In the genomic region with DNA sequence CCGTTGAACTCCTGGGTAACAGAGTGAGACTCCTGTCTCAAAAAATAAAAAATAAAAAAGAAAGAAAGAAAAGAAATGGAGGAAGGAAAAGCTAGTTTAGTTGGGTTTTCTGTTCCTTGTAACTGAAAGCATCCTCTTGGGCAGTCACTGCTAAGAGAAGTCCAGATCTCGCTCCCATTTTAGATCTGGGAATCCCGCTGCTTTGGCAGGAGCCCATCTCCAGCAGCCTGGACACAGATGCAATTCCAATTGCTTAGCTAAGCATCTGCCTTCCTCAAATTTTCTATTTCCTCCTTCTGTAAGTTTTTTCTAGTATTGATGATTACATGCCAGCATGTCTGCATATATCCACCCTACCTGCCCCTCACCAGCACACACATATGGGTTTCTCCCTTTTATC, we compare ENCODE assay signal across 15 cellular contexts. TPM values are rescaled to one million over a fixed set of nuclear protein-coding genes. Genes with fewer than 3 reads are reported as not detected.
DNase-seq lines count a peak whose midpoint lies in the region; TF ChIP-seq lines count a peak whose summit lies in the region.
"Had no signal": no experiment of that assay in that cellular context is flagged by ENCODE, and none has a peak within 500 bp of the region (broad histone marks: within the 10 kb centered on the region; RNA-seq: fewer than 3 reads in every experiment).

No MANE protein-coding gene starts in this region.

- TF ChIP-seq POLR2A in esophagus muscularis mucosa (IDR thresholded peaks at IDR 0.05; ENCODE audit: low read depth), result no peak

- peaks cover 61% of the 10 kb centered on the region for H3K36me3 Mint-ChIP-seq in brain
- no peaks in the 10 kb centered on the region for H3K36me3 Mint-ChIP-seq in glutamatergic neuron (ENCODE audit: unreplicated experiment)
- no peaks in the 10 kb centered on the region for H3K36me3 Mint-ChIP-seq in activated T-cell treated with anti-CD3 and anti-CD28 coated beads, Interleukin-2, amount 50 U/mL, for 24 hours (ENCODE audit: low read depth)
- H3K36me3 Mint-ChIP-seq: CD4-positive, alpha-beta memory T cell had no signal

- peaks cover 3% of the 10 kb centered on the region for H3K27me3 Mint-ChIP-seq in brain
- H3K27me3 Mint-ChIP-seq in glutamatergic neuron (ENCODE audit: unreplicated experiment), result peaks cover 3% of the 10 kb centered on the region
- H3K27me3 Mint-ChIP-seq in activated T-cell treated with anti-CD3 and anti-CD28 coated beads, Interleukin-2, amount 50 U/mL, for 24 hours, result no peaks in the 10 kb centered on the region
- H3K27me3 Mint-ChIP-seq: CD4-positive, alpha-beta memory T cell had no signal

- H3K27ac Mint-ChIP-seq in brain, result peak overlapping the region in 4 of 5 experiments; percentile 1 to 48 (median 9)
- peak overlapping the region; percentile 2 for H3K27ac Mint-ChIP-seq in glutamatergic neuron (ENCODE audit: unreplicated experiment)
- H3K27ac Mint-ChIP-seq in activated T-cell treated with anti-CD3 and anti-CD28 coated beads, Interleukin-2, amount 50 U/mL, for 24 hours, result no peak overlapping the region
- H3K27ac Mint-ChIP-seq: CD4-positive, alpha-beta memory T cell had no signal

- no peak overlapping the region for H3K27ac ChIP-seq in esophagus muscularis mucosa (replicated peaks in 1 of 4)
- no peak overlapping the region for H3K27ac ChIP-seq in effector memory CD4-positive, alpha-beta T cell (ENCODE audit: insufficient read depth, low read length, poor library complexity, severe bottlenecking)
- H3K27ac ChIP-seq: A549, C4-2B, HL-60 had no signal

- H3K9me3 Mint-ChIP-seq in brain (no peaks in the 10 kb centered on the region), glutamatergic neuron (ENCODE audit: unreplicated experiment) (peaks cover 3% of the 10 kb centered on the region)
- no peaks in the 10 kb centered on the region for H3K9me3 Mint-ChIP-seq in activated T-cell treated with anti-CD3 and anti-CD28 coated beads, Interleukin-2, amount 50 U/mL, for 24 hours
- H3K9me3 Mint-ChIP-seq: CD4-positive, alpha-beta memory T cell had no signal

- intact Hi-C loops in esophagus muscularis mucosa (cut with DNase I), result no loop called here

- no peak overlapping the region for H3K4me3 Mint-ChIP-seq in brain
- no peak overlapping the region for H3K4me3 Mint-ChIP-seq in glutamatergic neuron (ENCODE audit: unreplicated experiment)
- H3K4me3 Mint-ChIP-seq in activated T-cell treated with anti-CD3 and anti-CD28 coated beads, Interleukin-2, amount 50 U/mL, for 24 hours, result no peak overlapping the region

- no peak overlapping the region for H3K4me3 ChIP-seq in esophagus muscularis mucosa
- no peak overlapping the region for H3K4me3 ChIP-seq in effector memory CD4-positive, alpha-beta T cell (ENCODE audit: insufficient read depth, low read depth, low read length, poor library complexity, severe bottlenecking)
- H3K4me3 ChIP-seq: A549, HAP-1 had no signal

- WGBS in esophagus muscularis mucosa, result 80% methylated on average over 3 of the region's 3 CpGs

- no peaks in the 10 kb centered on the region for H3K27me3 ChIP-seq in esophagus muscularis mucosa
- no peaks in the 10 kb centered on the region for H3K27me3 ChIP-seq in effector memory CD4-positive, alpha-beta T cell (replicated peaks; ENCODE audit: control insufficient read depth, insufficient read depth, low read length, poor library complexity, severe bottlenecking)
- H3K27me3 ChIP-seq: BE2C had no signal

- TF ChIP-seq EP300 in esophagus muscularis mucosa (IDR thresholded peaks at IDR 0.05), result no peak

- peaks cover 24 to 68% (median 52%) of the 10 kb centered on the region in 4 donors for H3K36me3 ChIP-seq in esophagus muscularis mucosa
- H3K36me3 ChIP-seq in effector memory CD4-positive, alpha-beta T cell (ENCODE audit: control insufficient read depth, insufficient read depth, low read length), result no peaks in the 10 kb centered on the region
- H3K36me3 ChIP-seq: BE2C had no signal

- DNase-seq in GM03348 (ENCODE audit: low spot score) (peak; percentile 23), glutamatergic neuron (no peak), mesenteric fat pad (ENCODE audit: low spot score) (peak; percentile 47), SHP77 treated with DMSO at 0.1 percent for 48 hours (lab: John Stamatoyannopoulos, UW) (no peak), esophagus muscularis mucosa (ENCODE audit: extremely low spot score) (no peak)
- DNase-seq in activated T-cell treated with anti-CD3 and anti-CD28 coated beads, Interleukin-2, amount 50 U/mL, for 24 hours, result no peak
- no peak for DNase-seq in effector memory CD4-positive, alpha-beta T cell
- DNase-seq: BE2C; CD4-positive, alpha-beta memory T cell; DMS79 had no signal

- no peaks in the 10 kb centered on the region for H3K9me3 ChIP-seq in esophagus muscularis mucosa
- H3K9me3 ChIP-seq in effector memory CD4-positive, alpha-beta T cell (ENCODE audit: control insufficient read depth, low read length), result no peaks in the 10 kb centered on the region
- H3K9me3 ChIP-seq: A549, BE2C, HAP-1 had no signal

- H3K4me1 Mint-ChIP-seq in brain (no peaks in the 10 kb centered on the region), glutamatergic neuron (ENCODE audit: low read depth, unreplicated experiment) (no peaks in the 10 kb centered on the region)
- H3K4me1 Mint-ChIP-seq in activated T-cell treated with anti-CD3 and anti-CD28 coated beads, Interleukin-2, amount 50 U/mL, for 24 hours (ENCODE audit: low read depth), result peaks cover 3% of the 10 kb centered on the region

- peaks cover 0 to 8% (median 8%) of the 10 kb centered on the region in 4 donors for H3K4me1 ChIP-seq in esophagus muscularis mucosa
- H3K4me1 ChIP-seq in effector memory CD4-positive, alpha-beta T cell (ENCODE audit: control insufficient read depth, insufficient read depth, low read length, poor library complexity, severe bottlenecking), result no peaks in the 10 kb centered on the region
- H3K4me1 ChIP-seq: BE2C had no signal

- TF ChIP-seq CTCF in brain (conservative IDR thresholded peaks at IDR 0.05) (no peak), glutamatergic neuron (IDR thresholded peaks at IDR 0.05; ENCODE audit: partially characterized antibody, unreplicated experiment) (no peak), esophagus muscularis mucosa (IDR thresholded peaks at IDR 0.05) (no peak)

RNA-seq across cellular contexts. Expression of a gene that starts 54.1 kb away (rescaled TPM):
- polyA plus RNA-seq in brain (ENCODE audit: insufficient read depth, low read depth, low replicate concordance), result 49.3 TPM
- total RNA-seq in glutamatergic neuron (ENCODE audit: unreplicated experiment) (64.7 TPM), mesenteric fat pad (24.6 TPM), esophagus muscularis mucosa (10 to 100 TPM; 46.4 to 77.2 (median 59.2) TPM)
- total RNA-seq: CD4-positive, alpha-beta memory T cell had no signal
- polyA plus RNA-seq: CD4-positive, alpha-beta memory T cell had no signal

Comparison
In these comparisons a context has a peak if more than half of its experiments do, and no peak if none do; other contexts are left out.
1. DNase-seq: peak in GM03348 (single experiment) and mesenteric fat pad (single experiment); none in glutamatergic neuron (single experiment), SHP77 treated with DMSO at 0.1 percent for 48 hours (single experiment), esophagus muscularis mucosa (single experiment), activated T-cell treated with anti-CD3 and anti-CD28 coated beads, Interleukin-2, amount 50 U/mL, for 24 hours (single experiment) and effector memory CD4-positive, alpha-beta T cell (0 of 3).